ENCODE assay signal across 8 cellular contexts in the genomic region with DNA sequence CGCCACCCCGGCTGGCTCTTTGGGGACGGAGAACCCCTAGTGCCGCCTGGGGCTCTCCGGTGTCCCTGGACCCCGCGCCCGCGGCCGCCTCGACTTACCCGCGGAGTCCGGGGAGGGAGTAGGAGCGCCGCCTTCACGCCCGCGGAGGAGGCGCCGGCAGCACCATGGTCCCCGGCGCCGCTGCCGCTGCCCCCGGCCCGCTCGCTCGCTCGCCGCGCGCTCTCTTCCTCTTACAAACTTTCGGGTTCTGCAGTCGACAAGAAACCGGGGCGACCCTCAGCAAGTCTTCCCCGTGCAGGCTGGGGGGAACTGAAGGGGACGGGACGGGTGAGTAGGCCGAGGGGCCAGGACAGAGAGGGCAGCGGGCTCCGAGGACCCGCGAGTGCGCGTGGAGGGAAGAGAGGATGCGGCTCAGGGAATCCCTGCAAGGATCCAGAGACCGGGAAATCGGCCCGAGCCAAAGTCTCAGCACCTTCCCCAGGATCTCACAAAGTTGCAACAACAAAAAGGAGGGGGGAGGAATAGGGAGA. TPM values are rescaled to one million over a fixed set of nuclear protein-coding genes. Genes with fewer than 3 reads are reported as not detected.
DNase-seq lines count a peak whose midpoint lies in the region; ATAC-seq and TF ChIP-seq lines count a peak whose summit lies in the region.

No MANE protein-coding gene starts in this region.

- peak overlapping the region; percentile 90 to 94 for H3K4me3 ChIP-seq in duodenal mucosa (ENCODE audit: low read depth in 1 of 2, low read length in 2 of 2)
- peak overlapping the region; percentile 92 for H3K4me3 ChIP-seq in lung

- no peak for TF ChIP-seq CTCF in lung (IDR thresholded peaks at IDR 0.05; ENCODE audit: control extremely low read depth, extremely low read depth)

- DNase-seq in NCI-H146 (lab: John Stamatoyannopoulos, UW) = peak; percentile 31
- no peak for DNase-seq in NCI-H146 treated with DMSO at 0.1 percent for 48 hours (lab: John Stamatoyannopoulos, UW; ENCODE audit: unreplicated experiment)
- DNase-seq in activated CD4-positive, alpha-beta T cell treated with anti-CD3 and anti-CD28 coated beads for 4 hours = peak; percentile 23 to 27
- peak; percentile 48 for DNase-seq in lung (ENCODE audit: low spot score)
- DNase-seq in stimulated activated CD8-positive, alpha-beta memory T cell treated with anti-CD3 and anti-CD28 coated beads, Interleukin-4, amount 100 ng/mL, for 48 hours = peak; percentile 59

- peaks cover 31 to 44% of the 10 kb centered on the region in 2 donors for H3K4me1 ChIP-seq in duodenal mucosa (ENCODE audit: control insufficient read depth in 1 of 2, insufficient read depth in 2 of 2, low read length in 2 of 2)
- H3K4me1 ChIP-seq in lung (ENCODE audit: control insufficient read depth in 2 of 2, insufficient read depth in 2 of 2, low read length in 2 of 2) = peaks cover 0 to 3% of the 10 kb centered on the region in 2 donors

- H3K9ac ChIP-seq in duodenal mucosa (ENCODE audit: low read depth in 1 of 2, low read length in 2 of 2) = peak overlapping the region; percentile 88 to 94

- H3K27me3 ChIP-seq in duodenal mucosa (ENCODE audit: control insufficient read depth in 1 of 2, insufficient read depth in 2 of 2, low read length in 2 of 2) (no peaks in the 10 kb centered on the region), lung (ENCODE audit: control insufficient read depth, insufficient read depth) (no peaks in the 10 kb centered on the region)

- H3K27ac ChIP-seq in duodenal mucosa (ENCODE audit: low read depth, low read length) = peak overlapping the region; percentile 74
- peak overlapping the region; percentile 98 to 99 for H3K27ac ChIP-seq in lung (ENCODE audit: low read depth in 1 of 2, low read length in 1 of 2)

- 1% methylated on average over 51 of the region's 51 CpGs for WGBS in lung, 2 donors

- H3K9me3 ChIP-seq in duodenal mucosa (ENCODE audit: control insufficient read depth in 1 of 2, low read length in 2 of 2) (no peaks in the 10 kb centered on the region), lung (ENCODE audit: control insufficient read depth in 2 of 2, insufficient read depth in 1 of 2, low read length in 1 of 2) (no peaks in the 10 kb centered on the region)

- no peaks in the 10 kb centered on the region for H3K36me3 ChIP-seq in duodenal mucosa (ENCODE audit: control insufficient read depth in 1 of 2, insufficient read depth in 2 of 2, low read length in 2 of 2)
- no peaks in the 10 kb centered on the region for H3K36me3 ChIP-seq in lung (ENCODE audit: control insufficient read depth in 2 of 2, insufficient read depth in 2 of 2, low read length in 2 of 2)

- ATAC-seq in lung (ENCODE audit: insufficient read depth, low FRiP score) (peak; percentile 14), GM18511 (IDR thresholded peaks at IDR 0.05; ENCODE audit: unreplicated experiment) (no peak), GM21786 (IDR thresholded peaks at IDR 0.05; ENCODE audit: unreplicated experiment) (no peak)

RNA-seq across cellular contexts. Expression of gene FOXP1, which starts 2.0 kb away (rescaled TPM):
- 100 to 1,000 TPM; 121 to 287 TPM for total RNA-seq in lung
- polyA plus RNA-seq in lung = 10 to 100 TPM; 13.8 to 26.5 TPM
